Comparison of ENCODE assay signal across 14 cellular contexts in genomic region chr14:31951638-31951964, GRCh38.
"Had no signal": no experiment of that assay in that cellular context is flagged by ENCODE, and none has a peak within 500 bp of the region (broad histone marks: within the 10 kb centered on the region; RNA-seq: fewer than 3 reads in every experiment).

No MANE protein-coding gene starts in this region.

- ATAC-seq: left lobe of liver; naive thymus-derived CD4-positive, alpha-beta T cell; stimulated activated naive CD8-positive, alpha-beta T cell treated with anti-CD3 and anti-CD28 coated beads, Interleukin-15, amount 100 ng/mL, for 72 hours had no signal

- H3K36me3 ChIP-seq: uterus had no signal

- H3K4me3 ChIP-seq: testis, uterus had no signal

- H3K27ac ChIP-seq: testis had no signal

- H3K9me3 Mint-ChIP-seq: activated T-cell treated with anti-CD3 and anti-CD28 coated beads, Interleukin-2, amount 50 U/mL, for 24 hours; dendritic cell treated with granulocyte-macrophage colony-stimulating factor and Interleukin-4, amounts not matched to agents 40 ng/mL and 50 ng/mL, for 4 days; naive thymus-derived CD4-positive, alpha-beta T cell; stimulated activated naive CD8-positive, alpha-beta T cell treated with anti-CD3 and anti-CD28 coated beads, Interleukin-15, amount 100 ng/mL, for 72 hours; T-helper 2 cell treated with Interferon-gamma antibody and Interleukin-4, amounts not matched to agents 5 μg/mL and 100 μg/mL, for 36 hours had no signal

- H3K4me1 Mint-ChIP-seq: stimulated activated naive CD8-positive, alpha-beta T cell treated with anti-CD3 and anti-CD28 coated beads, Interleukin-15, amount 100 ng/mL, for 72 hours had no signal

- H3K27me3 ChIP-seq: testis, uterus had no signal

- H3K4me3 Mint-ChIP-seq: activated naive CD8-positive, alpha-beta T cell; activated T-cell treated with anti-CD3 and anti-CD28 coated beads, Interleukin-2, amount 50 U/mL, for 24 hours; dendritic cell treated with granulocyte-macrophage colony-stimulating factor and Interleukin-4, amounts not matched to agents 40 ng/mL and 50 ng/mL, for 4 days; naive thymus-derived CD4-positive, alpha-beta T cell; stimulated activated naive CD8-positive, alpha-beta T cell treated with anti-CD3 and anti-CD28 coated beads, Interleukin-15, amount 100 ng/mL, for 72 hours; T-helper 2 cell treated with Interferon-gamma antibody and Interleukin-4, amounts not matched to agents 5 μg/mL and 100 μg/mL, for 36 hours had no signal

- H3K36me3 Mint-ChIP-seq: activated naive CD8-positive, alpha-beta T cell had no signal

- H3K4me1 ChIP-seq: uterus had no signal

- H3K27ac Mint-ChIP-seq: activated naive CD8-positive, alpha-beta T cell; activated T-cell treated with anti-CD3 and anti-CD28 coated beads, Interleukin-2, amount 50 U/mL, for 24 hours; dendritic cell treated with granulocyte-macrophage colony-stimulating factor and Interleukin-4, amounts not matched to agents 40 ng/mL and 50 ng/mL, for 4 days; T-helper 2 cell treated with Interferon-gamma antibody and Interleukin-4, amounts not matched to agents 5 μg/mL and 100 μg/mL, for 36 hours had no signal

- DNase-seq: activated CD4-positive, alpha-beta T cell treated with anti-CD3 and anti-CD28 coated beads, Interleukin-2, amount 50 U/mL, for 4 hours; activated CD4-positive, CD25-positive, alpha-beta regulatory T cell treated with anti-CD3 and anti-CD28 coated beads, Interleukin-2, amount 50 U/mL, for 72 hours; activated effector memory CD4-positive, alpha-beta T cell treated with Interleukin-2 at 50 U/mL for 16 hours; activated T-cell treated with anti-CD3 and anti-CD28 coated beads, Interleukin-2, amount 50 U/mL, for 24 hours; cerebellar nuclear complex; naive thymus-derived CD4-positive, alpha-beta T cell; stimulated activated CD4-positive, alpha-beta T cell treated with anti-CD3 and anti-CD28 coated beads, Interleukin-4, amount 100 ng/mL, for 4 hours; stimulated activated naive CD8-positive, alpha-beta T cell treated with anti-CD3 and anti-CD28 coated beads, Interleukin-15, amount 100 ng/mL, for 72 hours; testis; uterus had no signal

- H3K9me3 ChIP-seq: testis, uterus had no signal
